Comparison of ENCODE assay signal across 28 cellular contexts in the genomic region with DNA sequence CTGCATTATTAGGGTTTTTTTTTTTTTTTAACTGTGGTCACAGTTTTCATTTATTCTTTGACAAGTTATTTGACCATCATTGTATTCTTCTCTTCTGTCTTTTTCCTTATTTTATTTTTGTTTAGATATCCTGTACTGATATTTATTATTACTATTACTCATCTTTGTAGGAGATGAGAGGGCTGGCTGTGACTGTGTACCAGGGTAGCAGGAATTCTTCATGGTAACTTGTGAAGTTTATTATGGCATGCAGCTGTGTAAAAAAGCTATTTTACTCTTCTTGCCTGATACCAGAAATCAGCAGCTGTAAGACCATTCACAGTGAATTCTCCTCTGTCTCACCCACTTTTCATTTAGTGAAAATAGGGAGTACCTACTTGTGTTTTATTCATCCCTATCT. TPM values are rescaled to one million over a fixed set of nuclear protein-coding genes. Genes with fewer than 3 reads are reported as not detected.
DNase-seq lines count a peak whose midpoint lies in the region; ATAC-seq and TF ChIP-seq lines count a peak whose summit lies in the region.
"Had no signal": no experiment of that assay in that cellular context is flagged by ENCODE, and none has a peak within 500 bp of the region (broad histone marks: within the 10 kb centered on the region; RNA-seq: fewer than 3 reads in every experiment).

No MANE protein-coding gene starts in this region.

- no peak overlapping the region for H3K27ac ChIP-seq in substantia nigra (ENCODE audit: low read depth, low read length, poor library complexity, severe bottlenecking)
- H3K27ac ChIP-seq: 22Rv1, PC-9, SJCRH30 had no signal

- no peak for ATAC-seq in activated T-cell treated with anti-CD3 and anti-CD28 coated beads, Interleukin-2, amount 50 U/mL, for 72 hours (replicated peaks in 1 of 2)
- no peak for ATAC-seq in stimulated activated naive B cell treated with anti-CD40 and anti-IgM and Interleukin-4, amounts not matched to agents 10 μg/mL and 1 μg/mL and 100 μg/mL, for 72 hours (replicated peaks)
- no peak for ATAC-seq in HG03095 (IDR thresholded peaks at IDR 0.05; ENCODE audit: unreplicated experiment)
- ATAC-seq in GM18511 (IDR thresholded peaks at IDR 0.05; ENCODE audit: unreplicated experiment) = no peak
- ATAC-seq: HCT116, HepG2, K562, Right ventricle myocardium inferior had no signal

- H3K9me3 Mint-ChIP-seq in activated T-cell treated with anti-CD3 and anti-CD28 coated beads, Interleukin-2, amount 50 U/mL, for 72 hours = no peaks in the 10 kb centered on the region
- no peaks in the 10 kb centered on the region for H3K9me3 Mint-ChIP-seq in stimulated activated naive B cell treated with anti-CD40 and anti-IgM and Interleukin-4, amounts not matched to agents 10 μg/mL and 1 μg/mL and 100 μg/mL, for 72 hours
- H3K9me3 Mint-ChIP-seq: CD14-positive monocyte; CD8-positive, alpha-beta memory T cell had no signal

- no peak overlapping the region for H3K4me3 ChIP-seq in astrocyte of the spinal cord (ENCODE audit: low read depth, low read length)
- H3K4me3 ChIP-seq: K562, PC-9, SJCRH30 had no signal

- H3K4me3 Mint-ChIP-seq in activated T-cell treated with anti-CD3 and anti-CD28 coated beads, Interleukin-2, amount 50 U/mL, for 72 hours = no peak overlapping the region
- no peak overlapping the region for H3K4me3 Mint-ChIP-seq in stimulated activated naive B cell treated with anti-CD40 and anti-IgM and Interleukin-4, amounts not matched to agents 10 μg/mL and 1 μg/mL and 100 μg/mL, for 72 hours
- H3K4me3 Mint-ChIP-seq: CD14-positive monocyte; CD8-positive, alpha-beta memory T cell had no signal

- peaks cover 0 to 2% of the 10 kb centered on the region in 2 donors for H3K36me3 Mint-ChIP-seq in activated T-cell treated with anti-CD3 and anti-CD28 coated beads, Interleukin-2, amount 50 U/mL, for 72 hours (ENCODE audit: insufficient read depth in 2 of 2)
- H3K36me3 Mint-ChIP-seq in stimulated activated naive B cell treated with anti-CD40 and anti-IgM and Interleukin-4, amounts not matched to agents 10 μg/mL and 1 μg/mL and 100 μg/mL, for 72 hours = peaks cover 23 to 27% of the 10 kb centered on the region in 2 donors

- no peak for DNase-seq in activated T-cell treated with anti-CD3 and anti-CD28 coated beads, Interleukin-2, amount 50 U/mL, for 72 hours
- DNase-seq in activated T-cell treated with anti-CD3 and anti-CD28 coated beads, Interleukin-2, amount 50 U/mL, for 1 hour = no peak
- DNase-seq in astrocyte of the spinal cord (ENCODE audit: low read depth, low spot score) (peak; percentile 33), hepatic stellate cell (ENCODE audit: low spot score) (peak; percentile 15), substantia nigra (lab: John Stamatoyannopoulos, UW) (no peak)
- DNase-seq in stimulated activated naive B cell treated with anti-CD40 and anti-IgM and Interleukin-4, amounts not matched to agents 10 μg/mL and 1 μg/mL and 100 μg/mL, for 72 hours = no peak
- DNase-seq: ACHN; BE2C; Calu3; CD8-positive, alpha-beta memory T cell; DMS153; DND-41; Kasumi-1; NCI-H1105 treated with DMSO at 0.1 percent for 48 hours; NCI-H146; NCI-H2029 treated with DMSO at 0.1 percent for 48 hours; NCI-H2227 treated with DMSO at 0.1 percent for 48 hours; NCI-H526 treated with DMSO at 0.1 percent for 48 hours; PC-9; SJCRH30 had no signal

- H3K27ac Mint-ChIP-seq in activated T-cell treated with anti-CD3 and anti-CD28 coated beads, Interleukin-2, amount 50 U/mL, for 72 hours = peak overlapping the region; percentile 56
- peak overlapping the region; percentile 25 for H3K27ac Mint-ChIP-seq in stimulated activated naive B cell treated with anti-CD40 and anti-IgM and Interleukin-4, amounts not matched to agents 10 μg/mL and 1 μg/mL and 100 μg/mL, for 72 hours

- no peaks in the 10 kb centered on the region for H3K27me3 Mint-ChIP-seq in activated T-cell treated with anti-CD3 and anti-CD28 coated beads, Interleukin-2, amount 50 U/mL, for 72 hours (ENCODE audit: low read depth)
- no peaks in the 10 kb centered on the region for H3K27me3 Mint-ChIP-seq in stimulated activated naive B cell treated with anti-CD40 and anti-IgM and Interleukin-4, amounts not matched to agents 10 μg/mL and 1 μg/mL and 100 μg/mL, for 72 hours
- H3K27me3 Mint-ChIP-seq: CD8-positive, alpha-beta memory T cell had no signal

- in situ Hi-C loops in astrocyte of the spinal cord (cut with HindIII; ENCODE audit: low sequenced_read_pairs) = no loop called here

- no peak for TF ChIP-seq CTCF in astrocyte of the spinal cord (IDR thresholded peaks at IDR 0.05; ENCODE audit: low read depth, low read length)

- no peaks in the 10 kb centered on the region for H3K4me1 Mint-ChIP-seq in activated T-cell treated with anti-CD3 and anti-CD28 coated beads, Interleukin-2, amount 50 U/mL, for 72 hours (ENCODE audit: low read depth)
- H3K4me1 Mint-ChIP-seq in stimulated activated naive B cell treated with anti-CD40 and anti-IgM and Interleukin-4, amounts not matched to agents 10 μg/mL and 1 μg/mL and 100 μg/mL, for 72 hours = peaks cover 0 to 2% of the 10 kb centered on the region in 2 donors

RNA-seq across cellular contexts. Expression of a gene that starts 44.5 kb away (rescaled TPM):
- total RNA-seq in activated T-cell treated with anti-CD3 and anti-CD28 coated beads, Interleukin-2, amount 50 U/mL, for 72 hours = 10 to 100 TPM; 30.7 to 31.3 TPM

RNA-seq across cellular contexts. Expression of a gene that starts 45.3 kb away (rescaled TPM):
- total RNA-seq in activated T-cell treated with anti-CD3 and anti-CD28 coated beads, Interleukin-2, amount 50 U/mL, for 72 hours = 100 to 1,000 TPM in 1 of 2 donors, 10 to 100 TPM in 1; 90.5 to 105 TPM

RNA-seq across cellular contexts. Expression of a gene that starts 47.2 kb away (rescaled TPM):
- total RNA-seq in activated T-cell treated with anti-CD3 and anti-CD28 coated beads, Interleukin-2, amount 50 U/mL, for 72 hours = 1 to 10 TPM; 1.4 to 3.0 TPM
- total RNA-seq: HepG2, K562 had no signal

Comparison
In these comparisons a context has a peak if more than half of its experiments do, and no peak if none do; other contexts are left out.
1. DNase-seq: peak in astrocyte of the spinal cord (single experiment) and hepatic stellate cell (single experiment); none in activated T-cell treated with anti-CD3 and anti-CD28 coated beads, Interleukin-2, amount 50 U/mL, for 72 hours (0 of 2), activated T-cell treated with anti-CD3 and anti-CD28 coated beads, Interleukin-2, amount 50 U/mL, for 1 hour (single experiment), stimulated activated naive B cell treated with anti-CD40 and anti-IgM and Interleukin-4, amounts not matched to agents 10 μg/mL and 1 μg/mL and 100 μg/mL, for 72 hours (single experiment) and substantia nigra (0 of 49).